Comparison of ENCODE assay signal across 8 cellular contexts in the genomic region with DNA sequence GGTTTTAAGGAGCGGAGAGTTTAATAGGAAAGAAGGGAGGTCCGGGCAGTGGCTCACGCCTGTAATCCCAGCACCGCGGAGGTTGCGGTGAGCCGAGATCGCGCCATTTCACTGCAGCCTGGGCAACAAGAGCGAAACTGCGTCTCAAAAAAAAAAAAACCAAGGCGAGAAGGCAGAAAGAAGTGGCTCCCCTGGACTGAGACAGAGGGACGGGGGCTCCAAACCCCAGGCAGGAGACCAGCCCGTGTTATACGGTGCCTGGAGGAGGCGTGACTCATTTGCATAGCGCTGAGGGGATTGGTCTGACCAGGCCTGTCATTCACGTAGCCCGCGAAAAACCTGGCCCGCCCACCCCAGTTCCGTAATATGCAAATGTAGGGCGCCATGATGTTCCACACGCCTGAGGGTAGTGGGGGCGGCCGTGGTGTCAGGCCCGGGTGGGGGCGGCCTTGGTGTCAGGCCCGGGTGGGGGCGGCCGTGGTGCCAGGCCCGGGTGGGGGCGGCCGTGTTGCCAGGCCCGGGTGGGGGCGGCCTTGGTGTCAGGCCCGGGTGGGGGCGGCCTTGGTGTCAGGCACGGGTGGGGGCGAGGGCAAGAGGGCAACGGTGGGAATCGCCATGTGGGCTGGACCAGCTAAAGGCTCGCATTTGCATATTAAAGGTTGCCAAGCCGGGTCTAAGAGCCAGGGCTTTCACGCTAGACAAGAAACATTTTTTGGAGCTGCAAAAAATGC. TPM values are rescaled to one million over a fixed set of nuclear protein-coding genes. Genes with fewer than 3 reads are reported as not detected.
DNase-seq lines count a peak whose midpoint lies in the region; ATAC-seq and TF ChIP-seq lines count a peak whose summit lies in the region.

No MANE protein-coding gene starts in this region.

- TF ChIP-seq CTCF in AG09319 (IDR thresholded peaks at IDR 0.05; ENCODE audit: low read depth, low read length) = no peak
- TF ChIP-seq CTCF in activated CD8-positive, alpha-beta T cell treated with anti-CD3 and anti-CD28 coated beads for 36 hours (IDR thresholded peaks at IDR 0.05) = no peak
- no peak for TF ChIP-seq CTCF in epithelial cell of proximal tubule (conservative IDR thresholded peaks at IDR 0.05; ENCODE audit: low read depth, low read length)

- no peaks in the 10 kb centered on the region for H3K9me3 Mint-ChIP-seq in activated CD8-positive, alpha-beta T cell treated with anti-CD3 and anti-CD28 coated beads for 36 hours

- H3K4me3 ChIP-seq in epithelial cell of proximal tubule (ENCODE audit: low read depth, low read length) = peak overlapping the region; percentile 70

- DNase-seq in AG09319 (ENCODE audit: extremely low read depth, low read depth) = peak; percentile 45
- DNase-seq in activated CD8-positive, alpha-beta T cell treated with anti-CD3 and anti-CD28 coated beads for 36 hours = peak; percentile 98
- peak; percentile 12 for DNase-seq in epithelial cell of proximal tubule (ENCODE audit: low read depth)
- peak; percentile 88 for DNase-seq in myocyte (ENCODE audit: low read depth)
- peak; percentile 76 to 93 for DNase-seq in stimulated activated CD8-positive, alpha-beta memory T cell treated with anti-CD3 and anti-CD28 coated beads, Interleukin-7, amount 100 ng/mL, for 48 hours (ENCODE audit: extremely low read depth in 1 of 2, low read depth in 1 of 2)
- no peak for DNase-seq in hypothalamus (lab: John Stamatoyannopoulos, UW)

- H3K4me3 Mint-ChIP-seq in activated CD8-positive, alpha-beta T cell treated with anti-CD3 and anti-CD28 coated beads for 36 hours = peak overlapping the region; percentile 88

- CTCF ChIA-PET in activated CD8-positive, alpha-beta T cell treated with anti-CD3 and anti-CD28 coated beads for 36 hours (lab: Charles Lee) = no interaction called here

- intact Hi-C loops in activated CD8-positive, alpha-beta T cell treated with anti-CD3 and anti-CD28 coated beads for 36 hours (cut with micrococcal nuclease) = no loop called here

- ATAC-seq in GM19395 (IDR thresholded peaks at IDR 0.05; ENCODE audit: unreplicated experiment) (peak; percentile 97), HG03565 (IDR thresholded peaks at IDR 0.05; ENCODE audit: unreplicated experiment) (peak; percentile 98)
- ATAC-seq in activated CD8-positive, alpha-beta T cell treated with anti-CD3 and anti-CD28 coated beads for 36 hours = peak; percentile 98

- POLR2A ChIA-PET in activated CD8-positive, alpha-beta T cell treated with anti-CD3 and anti-CD28 coated beads for 36 hours (lab: Charles Lee) = no interaction called here

- H3K36me3 Mint-ChIP-seq in activated CD8-positive, alpha-beta T cell treated with anti-CD3 and anti-CD28 coated beads for 36 hours (ENCODE audit: low read depth) = peaks cover 32% of the 10 kb centered on the region

- peaks cover 23% of the 10 kb centered on the region for H3K4me1 Mint-ChIP-seq in activated CD8-positive, alpha-beta T cell treated with anti-CD3 and anti-CD28 coated beads for 36 hours (ENCODE audit: low read depth)

- peak overlapping the region; percentile 98 for H3K27ac Mint-ChIP-seq in activated CD8-positive, alpha-beta T cell treated with anti-CD3 and anti-CD28 coated beads for 36 hours

- H3K27me3 Mint-ChIP-seq in activated CD8-positive, alpha-beta T cell treated with anti-CD3 and anti-CD28 coated beads for 36 hours = no peaks in the 10 kb centered on the region

RNA-seq across cellular contexts. Expression of a gene that starts 2.1 kb away (rescaled TPM):
- 10 to 100 TPM; 63.9 to 65.7 TPM for total RNA-seq in activated CD8-positive, alpha-beta T cell treated with anti-CD3 and anti-CD28 coated beads for 36 hours
- total RNA-seq in epithelial cell of proximal tubule (12.6 and 28.7 TPM in 2 replicates), myocyte (2.0 and 4.9 TPM in 2 replicates)
- polyA plus RNA-seq in myocyte (2012) = 3.5 TPM

RNA-seq across cellular contexts. Expression of a gene that starts 35.3 kb away (rescaled TPM):
- total RNA-seq in activated CD8-positive, alpha-beta T cell treated with anti-CD3 and anti-CD28 coated beads for 36 hours = 10 to 100 TPM; 68.0 to 68.3 TPM
- total RNA-seq in epithelial cell of proximal tubule (36.2 and 62.4 TPM in 2 replicates), myocyte (78.7 and 82.3 TPM in 2 replicates)
- polyA plus RNA-seq in myocyte (2012) = 46.0 TPM

Comparison
In these comparisons a context has a peak if more than half of its experiments do, and no peak if none do; other contexts are left out.
1. DNase-seq: peak in AG09319 (single experiment), activated CD8-positive, alpha-beta T cell treated with anti-CD3 and anti-CD28 coated beads for 36 hours (single experiment), epithelial cell of proximal tubule (single experiment), myocyte (single experiment) and stimulated activated CD8-positive, alpha-beta memory T cell treated with anti-CD3 and anti-CD28 coated beads, Interleukin-7, amount 100 ng/mL, for 48 hours (2 of 2); none in hypothalamus (0 of 51).
2. Peak in every context shown above with its lines, with median percentiles within 50 percentile points of each other: ATAC-seq.